Comparison of ENCODE assay signal across 11 cellular contexts in the genomic region with DNA sequence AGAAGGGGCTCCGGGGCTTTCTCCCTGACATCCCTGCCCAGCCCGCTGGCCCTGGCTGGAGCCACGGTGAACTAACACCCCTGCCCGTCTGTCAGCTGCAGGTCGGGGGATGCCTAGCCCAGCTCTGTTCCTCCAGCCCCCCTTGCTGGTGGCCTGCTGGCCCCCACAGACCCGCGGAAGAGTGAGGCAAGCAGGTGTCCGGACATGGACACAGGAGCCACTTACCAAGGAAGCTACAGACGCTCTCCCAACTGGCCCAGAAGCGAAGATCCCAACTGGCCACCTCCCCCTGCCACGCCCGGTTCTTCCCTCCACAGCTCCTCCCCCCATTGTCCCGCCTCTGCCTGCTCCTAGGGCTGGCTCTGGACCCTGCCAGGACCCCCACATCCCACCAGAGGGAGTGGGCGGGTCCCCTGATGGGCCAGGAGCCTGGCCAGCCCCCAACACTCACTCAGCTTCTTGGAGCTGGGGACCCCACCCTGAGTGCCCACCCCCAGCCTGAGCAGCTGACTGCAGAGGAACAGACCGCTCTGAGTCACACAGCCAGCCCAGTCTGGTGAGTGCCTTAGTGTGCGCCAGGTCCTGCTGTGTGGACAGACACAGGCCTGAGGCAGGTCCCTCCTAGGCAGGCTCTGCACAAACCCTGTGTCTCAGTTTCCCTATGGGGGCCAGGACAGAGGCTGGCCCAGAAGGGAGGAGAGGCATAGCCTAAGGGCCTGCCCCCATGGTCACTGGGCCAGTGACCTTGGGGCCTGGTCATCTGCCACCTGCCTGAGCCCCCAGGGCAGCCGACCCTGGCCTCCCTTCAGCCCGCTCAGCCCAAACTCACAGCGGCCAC. TPM values are rescaled to one million over a fixed set of nuclear protein-coding genes. Genes with fewer than 3 reads are reported as not detected.
DNase-seq lines count a peak whose midpoint lies in the region; ATAC-seq, FAIRE-seq and TF ChIP-seq lines count a peak whose summit lies in the region.
"Had no signal": no experiment of that assay in that cellular context is flagged by ENCODE, and none has a peak within 500 bp of the region (broad histone marks: within the 10 kb centered on the region; RNA-seq: fewer than 3 reads in every experiment).

No MANE protein-coding gene starts in this region.

- no peak overlapping the region for H3K27ac Mint-ChIP-seq in activated CD4-positive, alpha-beta T cell treated with anti-CD3 and anti-CD28 coated beads, Interleukin-2, amount 10 ng/mL, durations not matched to agents 7 days and 5 days
- no peak overlapping the region for H3K27ac Mint-ChIP-seq in activated CD4-positive, alpha-beta T cell treated with anti-CD3 and anti-CD28 coated beads for 36 hours
- H3K27ac Mint-ChIP-seq: activated naive CD8-positive, alpha-beta T cell; CD8-positive, alpha-beta T cell had no signal

- H2BK12ac ChIP-seq in H1 (ENCODE audit: low read depth, low read length), result peak overlapping the region; percentile 60; the same call in 1 of the 2 replicates

- H3K27me3 Mint-ChIP-seq in activated CD4-positive, alpha-beta T cell treated with anti-CD3 and anti-CD28 coated beads, Interleukin-2, amount 10 ng/mL, durations not matched to agents 7 days and 5 days, result peaks cover 3% of the 10 kb centered on the region
- H3K27me3 Mint-ChIP-seq in activated CD4-positive, alpha-beta T cell treated with anti-CD3 and anti-CD28 coated beads for 36 hours, result peaks cover 8% of the 10 kb centered on the region

- H2AFZ ChIP-seq in H1 (ENCODE audit: low read length), result no peak overlapping the region

- no peak overlapping the region for H2BK5ac ChIP-seq in H1 (ENCODE audit: low read depth, low read length)

- H3K56ac ChIP-seq in H1 (replicated peaks; ENCODE audit: insufficient read length, low read depth, low read length), result no peak overlapping the region

- H3K18ac ChIP-seq in H1 (ENCODE audit: extremely low read depth, low read length), result no peak overlapping the region; the same call in 1 of the 2 replicates

- TF ChIP-seq RAD21 in H1 (IDR thresholded peaks at IDR 0.05 in 1 of 2, conservative IDR thresholded peaks at IDR 0.05 in 1 of 2; ENCODE audit: low read depth in 2 of 2, low read length in 2 of 2), result no peak

- POLR2A ChIA-PET in H1 (lab: Charles Lee; ENCODE audit: partially characterized antibody), result interaction anchor here (1.1 to 1.5 kb wide), 3 partner anchors 9 to 176 kb away, joined by 3 to 4 read pairs (median 3); no protein-coding TSS in a partner anchor
- POLR2A ChIA-PET in activated CD4-positive, alpha-beta T cell treated with anti-CD3 and anti-CD28 coated beads, Interleukin-2, amount 10 ng/mL, durations not matched to agents 7 days and 5 days (lab: Charles Lee), result no interaction called here
- POLR2A ChIA-PET in activated CD4-positive, alpha-beta T cell treated with anti-CD3 and anti-CD28 coated beads for 36 hours (lab: Charles Lee), result no interaction called here

- no peaks in the 10 kb centered on the region for H3K4me1 Mint-ChIP-seq in activated CD4-positive, alpha-beta T cell treated with anti-CD3 and anti-CD28 coated beads, Interleukin-2, amount 10 ng/mL, durations not matched to agents 7 days and 5 days
- H3K4me1 Mint-ChIP-seq in activated CD4-positive, alpha-beta T cell treated with anti-CD3 and anti-CD28 coated beads for 36 hours, result no peaks in the 10 kb centered on the region
- H3K4me1 Mint-ChIP-seq: neural crest cell had no signal

- H3K9me3 Mint-ChIP-seq in activated CD4-positive, alpha-beta T cell treated with anti-CD3 and anti-CD28 coated beads, Interleukin-2, amount 10 ng/mL, durations not matched to agents 7 days and 5 days, result no peaks in the 10 kb centered on the region
- H3K9me3 Mint-ChIP-seq in activated CD4-positive, alpha-beta T cell treated with anti-CD3 and anti-CD28 coated beads for 36 hours (ENCODE audit: low read depth), result no peaks in the 10 kb centered on the region
- H3K9me3 Mint-ChIP-seq: CD8-positive, alpha-beta T cell; neural crest cell had no signal

- TF ChIP-seq CTCF in H1 (IDR thresholded peaks at IDR 0.05; ENCODE audit: control extremely low read depth in 1 of 3, insufficient read depth in 1 of 3, low read depth in 1 of 3, low read length in 3 of 3), result no peak

- H2BK15ac ChIP-seq in H1 (ENCODE audit: low read length), result 0 out of 2 replicates have a peak overlapping the region, but pooled peaks have one; percentile 61

- DNase-seq in ACHN, result peak; percentile 79
- DNase-seq in MG63, result peak; percentile 90
- no peak for DNase-seq in H1 (ENCODE audit: low read depth in 1 of 2, low spot score in 2 of 2)
- peak; percentile 58 for DNase-seq in mucosa of gallbladder (ENCODE audit: low spot score)
- no peak for DNase-seq in activated CD4-positive, alpha-beta T cell treated with anti-CD3 and anti-CD28 coated beads, Interleukin-2, amount 10 ng/mL, durations not matched to agents 7 days and 5 days
- DNase-seq in GM19240 (ENCODE audit: insufficient read length, low spot score), result no peak
- no peak for DNase-seq in activated CD4-positive, alpha-beta T cell treated with anti-CD3 and anti-CD28 coated beads for 36 hours
- DNase-seq: CD8-positive, alpha-beta T cell had no signal

- H3K27ac ChIP-seq in H1 (ENCODE audit: low read depth, low read length), result no peak overlapping the region

- FAIRE-seq in H1 (lab: Jason Lieb, UNC), result no peak

- H3K36me3 Mint-ChIP-seq in activated CD4-positive, alpha-beta T cell treated with anti-CD3 and anti-CD28 coated beads, Interleukin-2, amount 10 ng/mL, durations not matched to agents 7 days and 5 days (ENCODE audit: low read depth), result no peaks in the 10 kb centered on the region
- H3K36me3 Mint-ChIP-seq in activated CD4-positive, alpha-beta T cell treated with anti-CD3 and anti-CD28 coated beads for 36 hours (ENCODE audit: low read depth), result no peaks in the 10 kb centered on the region
- H3K36me3 Mint-ChIP-seq: activated naive CD8-positive, alpha-beta T cell; CD8-positive, alpha-beta T cell had no signal

- peak overlapping the region; percentile 22 for H4K5ac ChIP-seq in H1 (ENCODE audit: insufficient read length, low read depth, low read length)

- peak overlapping the region; percentile 21; the same call in 1 of the 2 replicates for H4K8ac ChIP-seq in H1 (ENCODE audit: extremely low read depth, insufficient read depth, low read length)

- intact Hi-C loops in activated CD4-positive, alpha-beta T cell treated with anti-CD3 and anti-CD28 coated beads for 36 hours (cut with DNase I, micrococcal nuclease), result no loop called here

- peaks cover 5% of the 10 kb centered on the region for H3K23me2 ChIP-seq in H1 (ENCODE audit: low read depth, low read length)

- H2AK5ac ChIP-seq in H1 (ENCODE audit: low read depth, low read length), result no peak overlapping the region

- H4K91ac ChIP-seq in H1 (replicated peaks; ENCODE audit: insufficient read length, low read length), result peak overlapping the region; percentile 40

- no peak for TF ChIP-seq POLR2A in H1 (IDR thresholded peaks at IDR 0.05; ENCODE audit: control extremely low read depth in 1 of 2, low read depth in 2 of 2, low read length in 2 of 2)

- WGBS in H1 (ENCODE audit: extremely low coverage in 1 of 2, insufficient coverage in 1 of 2, insufficient read length in 1 of 2, insufficient replicate concordance in 2 of 2, low coverage in 1 of 2, low lambda C conversion rate in 2 of 2, missing lambda C conversion rate in 1 of 2), 2 experiments, result 80% methylated on average over 15 of the region's 19 CpGs; no CpG with 5 or more reads in 1 of the 2 experiments

- H3K4me1 ChIP-seq in H1 (replicated peaks in 1 of 4; ENCODE audit: control insufficient read depth in 3 of 4, insufficient read depth in 4 of 4, low read length in 3 of 4), result peaks cover 0 to 26% (median 16%) of the 10 kb centered on the region in 4 experiments; a peak in 6 of 7 replicates

- no peak overlapping the region for H3K4me2 ChIP-seq in H1 (ENCODE audit: insufficient read depth in 1 of 2, low read depth in 2 of 2, low read length in 2 of 2)

- H2BK20ac ChIP-seq in H1 (ENCODE audit: low read length), result peak overlapping the region; percentile 32; the same call in 1 of the 2 replicates

- H3K79me2 ChIP-seq in H1 (ENCODE audit: control insufficient read depth in 1 of 2, insufficient read depth in 2 of 2, low read length in 2 of 2), result no peaks in the 10 kb centered on the region

- no peak overlapping the region for H2BK120ac ChIP-seq in H1 (replicated peaks; ENCODE audit: low read depth, low read length)

- no peak for TF ChIP-seq EP300 in H1 (IDR thresholded peaks at IDR 0.05; ENCODE audit: borderline replicate concordance in 1 of 2, low read depth in 2 of 2, low read length in 2 of 2)

- H3K9me3 ChIP-seq in MG63 (no peaks in the 10 kb centered on the region), H1 (ENCODE audit: insufficient read depth in 2 of 2, low read depth in 1 of 2, low read length in 1 of 2) (no peaks in the 10 kb centered on the region)

- H3K23ac ChIP-seq in H1 (ENCODE audit: insufficient read length), result no peak overlapping the region

- no peaks in the 10 kb centered on the region for H3K79me1 ChIP-seq in H1 (ENCODE audit: low read depth, low read length)

- H3K27me3 ChIP-seq in MG63 (no peaks in the 10 kb centered on the region), H1 (replicated peaks in 1 of 4; ENCODE audit: control insufficient read depth in 3 of 4, extremely low read depth in 1 of 4, insufficient read depth in 3 of 4, low read length in 3 of 4) (peaks cover 0 to 7% (median 5%) of the 10 kb centered on the region in 4 experiments; a peak in 3 of 7 replicates)

- H3K4me3 ChIP-seq in MG63 (no peak overlapping the region), H1 (ENCODE audit: extremely low read depth in 1 of 4, insufficient read depth in 2 of 4, low read depth in 3 of 4, low read length in 4 of 4) (no peak overlapping the region)

- CTCF ChIA-PET in H1 (lab: Charles Lee; ENCODE audit: partially characterized antibody), result interaction anchor here (0.5 to 11.5 kb wide), 10 partner anchors 9 to 117 kb away, joined by 3 to 161 read pairs (median 3); no protein-coding TSS in a partner anchor
- CTCF ChIA-PET in activated CD4-positive, alpha-beta T cell treated with anti-CD3 and anti-CD28 coated beads, Interleukin-2, amount 10 ng/mL, durations not matched to agents 7 days and 5 days (lab: Charles Lee), result interaction anchor here (8.4 kb wide), 1 partner anchor 74 kb away, joined by 94 read pairs; no protein-coding TSS in a partner anchor
- CTCF ChIA-PET in activated CD4-positive, alpha-beta T cell treated with anti-CD3 and anti-CD28 coated beads for 36 hours (lab: Charles Lee), result interaction anchor here (0.7 kb wide), 1 partner anchor 10 kb away, joined by 4 read pairs; no protein-coding TSS in a partner anchor

- H3K4ac ChIP-seq in H1 (replicated peaks; ENCODE audit: insufficient read length, low read depth, low read length), result no peak overlapping the region

- ATAC-seq in activated CD4-positive, alpha-beta T cell treated with anti-CD3 and anti-CD28 coated beads for 36 hours, result no peak
- ATAC-seq in HG03097 (IDR thresholded peaks at IDR 0.05; ENCODE audit: low FRiP score, unreplicated experiment), result no peak
- ATAC-seq: CD8-positive, alpha-beta T cell had no signal

- in situ Hi-C loops in ACHN (cut with HindIII; ENCODE audit: low pct_ligation_motif_present, low pct_unique_long_range_greater_than_20kb, low sequenced_read_pairs), result no loop called here

- no peak overlapping the region for H3K4me3 Mint-ChIP-seq in activated CD4-positive, alpha-beta T cell treated with anti-CD3 and anti-CD28 coated beads, Interleukin-2, amount 10 ng/mL, durations not matched to agents 7 days and 5 days
- no peak overlapping the region for H3K4me3 Mint-ChIP-seq in activated CD4-positive, alpha-beta T cell treated with anti-CD3 and anti-CD28 coated beads for 36 hours
- H3K4me3 Mint-ChIP-seq: activated naive CD8-positive, alpha-beta T cell; CD8-positive, alpha-beta T cell; neural crest cell had no signal

- no peaks in the 10 kb centered on the region for H4K20me1 ChIP-seq in H1 (replicated peaks in 1 of 2; ENCODE audit: control insufficient read depth in 1 of 2, insufficient read depth in 2 of 2, low read length in 2 of 2)

- H3K36me3 ChIP-seq in MG63 (no peaks in the 10 kb centered on the region), H1 (ENCODE audit: control insufficient read depth in 2 of 4, insufficient read depth in 4 of 4, low read length in 3 of 4) (no peaks in the 10 kb centered on the region)

- no peak overlapping the region for H3K14ac ChIP-seq in H1 (ENCODE audit: insufficient read length)

- no peak overlapping the region for H3K9ac ChIP-seq in H1 (replicated peaks in 1 of 4; ENCODE audit: extremely low read depth in 1 of 4, low read depth in 3 of 4, low read length in 3 of 4)

RNA-seq across cellular contexts. Expression of gene AHNAK2, which starts 7.7 kb away (rescaled TPM):
- total RNA-seq in MG63 (2014; rRNA removed; shearing (Covaris generic); ENCODE audit: low replicate concordance), result 26.9 and 31.3 TPM in 2 replicates
- total RNA-seq in H1 (2021; fragmentation: NEBNext Ultra II Directional; extraction: Animal tissue kit (Norgen Biotek cat#: 25700)), result 1.5 and 2.0 TPM in 2 replicates
- polyA plus RNA-seq in H1 (2011; rRNA removed), result 0.64 and 0.95 TPM in 2 replicates
- 0.67 TPM for polyA plus RNA-seq in H1 (2011; cell fraction: cytosol; rRNA removed)
- 4.3 TPM for polyA plus RNA-seq in H1 (2011; cell fraction: nucleus; rRNA removed)
- polyA plus RNA-seq in H1 (2012, experiment 1 of 2), result 1.2 to 2.0 TPM (median 1.7 TPM) in 4 replicates
- 0.55 TPM for polyA plus RNA-seq in H1 (2012, experiment 2 of 2)
- 0.99 TPM for polyA plus RNA-seq in H1 (2013, experiment 1 of 2)
- 0.96 TPM for polyA plus RNA-seq in H1 (2013, experiment 2 of 2)
- 3.2 and 4.3 TPM in 2 replicates for polyA minus RNA-seq in H1 (2011; rRNA and poly(A)+ RNA removed)
- polyA minus RNA-seq in H1 (2011; cell fraction: cytosol; rRNA and poly(A)+ RNA removed), result 2.9 TPM
- 4.9 TPM for polyA minus RNA-seq in H1 (2011; cell fraction: nucleus; rRNA and poly(A)+ RNA removed)
- total RNA-seq in mucosa of gallbladder, result 16.0 TPM
- not detected for total RNA-seq in activated CD4-positive, alpha-beta T cell treated with anti-CD3 and anti-CD28 coated beads, Interleukin-2, amount 10 ng/mL, durations not matched to agents 7 days and 5 days
- total RNA-seq in activated CD4-positive, alpha-beta T cell treated with anti-CD3 and anti-CD28 coated beads for 36 hours, result under 1 TPM; 0.07 to 0.11 TPM

RNA-seq across cellular contexts. Expression of gene CLBA1, which starts 15.1 kb away (rescaled TPM):
- total RNA-seq in MG63 (2014; rRNA removed; shearing (Covaris generic); ENCODE audit: low replicate concordance), result 7.2 and 10.8 TPM in 2 replicates
- 2.1 and 2.4 TPM in 2 replicates for total RNA-seq in H1 (2021; fragmentation: NEBNext Ultra II Directional; extraction: Animal tissue kit (Norgen Biotek cat#: 25700))
- polyA plus RNA-seq in H1 (2011; rRNA removed), result 1.6 and 2.3 TPM in 2 replicates
- polyA plus RNA-seq in H1 (2011; cell fraction: cytosol; rRNA removed), result 3.1 TPM
- polyA plus RNA-seq in H1 (2011; cell fraction: nucleus; rRNA removed), result 4.8 TPM
- 2.8 to 3.4 TPM (median 3.1 TPM) in 4 replicates for polyA plus RNA-seq in H1 (2012, experiment 1 of 2)
- polyA plus RNA-seq in H1 (2012, experiment 2 of 2), result 2.1 TPM
- polyA plus RNA-seq in H1 (2013, experiment 1 of 2), result 2.3 TPM
- polyA plus RNA-seq in H1 (2013, experiment 2 of 2), result 2.6 TPM
- 1.8 TPM in 2 replicates for polyA minus RNA-seq in H1 (2011; rRNA and poly(A)+ RNA removed)
- 3.2 TPM for polyA minus RNA-seq in H1 (2011; cell fraction: cytosol; rRNA and poly(A)+ RNA removed)
- 2.4 TPM for polyA minus RNA-seq in H1 (2011; cell fraction: nucleus; rRNA and poly(A)+ RNA removed)
- 17.3 TPM for total RNA-seq in mucosa of gallbladder
- total RNA-seq in activated CD4-positive, alpha-beta T cell treated with anti-CD3 and anti-CD28 coated beads, Interleukin-2, amount 10 ng/mL, durations not matched to agents 7 days and 5 days, result under 1 TPM; 0.60 to 0.77 TPM
- total RNA-seq in activated CD4-positive, alpha-beta T cell treated with anti-CD3 and anti-CD28 coated beads for 36 hours, result 1 to 10 TPM; 1.1 to 1.9 TPM

RNA-seq across cellular contexts. Expression of gene PLD4, which starts 45.8 kb away (rescaled TPM):
- not detected in 2 replicates for total RNA-seq in MG63 (2014; rRNA removed; shearing (Covaris generic); ENCODE audit: low replicate concordance)
- total RNA-seq in H1 (2021; fragmentation: NEBNext Ultra II Directional; extraction: Animal tissue kit (Norgen Biotek cat#: 25700)), result 0.04 TPM in 1 of 2 replicates, not detected in the other
- 0.05 and 0.06 TPM in 2 replicates for polyA plus RNA-seq in H1 (2011; rRNA removed)
- polyA plus RNA-seq in H1 (2011; cell fraction: cytosol; rRNA removed), result 0.04 TPM
- polyA plus RNA-seq in H1 (2011; cell fraction: nucleus; rRNA removed), result 0.13 TPM
- 0.13 TPM in 1 of 4 replicates, not detected in the others for polyA plus RNA-seq in H1 (2012, experiment 1 of 2)
- not detected for polyA plus RNA-seq in H1 (2012, experiment 2 of 2)
- 0.04 TPM for polyA plus RNA-seq in H1 (2013, experiment 1 of 2)
- 0.02 TPM for polyA plus RNA-seq in H1 (2013, experiment 2 of 2)
- 0.06 and 0.10 TPM in 2 replicates for polyA minus RNA-seq in H1 (2011; rRNA and poly(A)+ RNA removed)
- not detected for polyA minus RNA-seq in H1 (2011; cell fraction: cytosol; rRNA and poly(A)+ RNA removed)
- polyA minus RNA-seq in H1 (2011; cell fraction: nucleus; rRNA and poly(A)+ RNA removed), result 0.20 TPM
- 16.7 TPM for total RNA-seq in mucosa of gallbladder
- total RNA-seq in activated CD4-positive, alpha-beta T cell treated with anti-CD3 and anti-CD28 coated beads, Interleukin-2, amount 10 ng/mL, durations not matched to agents 7 days and 5 days, result not detected
- total RNA-seq in activated CD4-positive, alpha-beta T cell treated with anti-CD3 and anti-CD28 coated beads for 36 hours, result not detected

RNA-seq across cellular contexts. Expression of gene CDCA4, which starts 50.4 kb away (rescaled TPM):
- 30.3 and 49.7 TPM in 2 replicates for total RNA-seq in MG63 (2014; rRNA removed; shearing (Covaris generic); ENCODE audit: low replicate concordance)
- total RNA-seq in H1 (2021; fragmentation: NEBNext Ultra II Directional; extraction: Animal tissue kit (Norgen Biotek cat#: 25700)), result 48.6 and 49.9 TPM in 2 replicates
- 62.4 and 80.6 TPM in 2 replicates for polyA plus RNA-seq in H1 (2011; rRNA removed)
- 50.8 TPM for polyA plus RNA-seq in H1 (2011; cell fraction: cytosol; rRNA removed)
- polyA plus RNA-seq in H1 (2011; cell fraction: nucleus; rRNA removed), result 39.8 TPM
- polyA plus RNA-seq in H1 (2012, experiment 1 of 2), result 37.3 to 58.6 TPM (median 48.3 TPM) in 4 replicates
- polyA plus RNA-seq in H1 (2012, experiment 2 of 2), result 47.6 TPM
- polyA plus RNA-seq in H1 (2013, experiment 1 of 2), result 33.4 TPM
- 33.4 TPM for polyA plus RNA-seq in H1 (2013, experiment 2 of 2)
- 29.7 and 32.5 TPM in 2 replicates for polyA minus RNA-seq in H1 (2011; rRNA and poly(A)+ RNA removed)
- 32.9 TPM for polyA minus RNA-seq in H1 (2011; cell fraction: cytosol; rRNA and poly(A)+ RNA removed)
- polyA minus RNA-seq in H1 (2011; cell fraction: nucleus; rRNA and poly(A)+ RNA removed), result 18.1 TPM
- 5.4 TPM for total RNA-seq in mucosa of gallbladder
- total RNA-seq in activated CD4-positive, alpha-beta T cell treated with anti-CD3 and anti-CD28 coated beads, Interleukin-2, amount 10 ng/mL, durations not matched to agents 7 days and 5 days, result 10 to 100 TPM; 53.0 to 56.6 TPM
- 10 to 100 TPM; 52.0 to 62.7 TPM for total RNA-seq in activated CD4-positive, alpha-beta T cell treated with anti-CD3 and anti-CD28 coated beads for 36 hours

Comparison
In these comparisons a context has a peak if more than half of its experiments do, and no peak if none do; other contexts are left out.
1. DNase-seq: peak in ACHN (single experiment), MG63 (single experiment) and mucosa of gallbladder (single experiment); none in H1 (0 of 2), activated CD4-positive, alpha-beta T cell treated with anti-CD3 and anti-CD28 coated beads, Interleukin-2, amount 10 ng/mL, durations not matched to agents 7 days and 5 days (single experiment), GM19240 (single experiment) and activated CD4-positive, alpha-beta T cell treated with anti-CD3 and anti-CD28 coated beads for 36 hours (single experiment).
2. RNA of gene PLD4, which starts 45.8 kb away (total RNA-seq): 16.7 TPM in mucosa of gallbladder (single experiment); 0.04 TPM in H1, not detected in activated CD4-positive, alpha-beta T cell treated with anti-CD3 and anti-CD28 coated beads for 36 hours, not detected in MG63 and not detected in activated CD4-positive, alpha-beta T cell treated with anti-CD3 and anti-CD28 coated beads, Interleukin-2, amount 10 ng/mL, durations not matched to agents 7 days and 5 days; every median in the first group is over 10 times any median in the second.